In genomic region chr15:90126022-90126421, GRCh38 we compare ENCODE assay signal across 2 cellular contexts.
TF ChIP-seq lines count a peak whose summit lies in the region.

No MANE protein-coding gene starts in this region.

TF ChIP-seq in WTC11, 78 proteins besides CTCF, POLR2A, EP300 and RAD21 (continued from another document):
- TF ChIP-seq CDX4 (CRISPR knock-in tag; IDR thresholded peaks at IDR 0.05; ENCODE audit: borderline replicate concordance), result no peak
- TF ChIP-seq CREB1 (CRISPR knock-in tag; IDR thresholded peaks at IDR 0.05), result no peak
- no peak for TF ChIP-seq JAZF1 (CRISPR knock-in tag; IDR thresholded peaks at IDR 0.05)
- no peak for TF ChIP-seq FOXP4 (CRISPR knock-in tag; IDR thresholded peaks at IDR 0.05)
TF ChIP-seq in WTC11: peak in this region for 0.

TF ChIP-seq in liver, 16 proteins besides CTCF, POLR2A, EP300 and RAD21 (continued from another document):
- TF ChIP-seq REST (IDR thresholded peaks at IDR 0.05) (peak; percentile 25), MAX (IDR thresholded peaks at IDR 0.05) (no peak), FOXA2 (IDR thresholded peaks at IDR 0.05) (peak; percentile 47), ZBTB33 (IDR thresholded peaks at IDR 0.05) (no peak)
